In genomic region chr15:69140306-69140705, GRCh38 we compare ENCODE assay signal across 16 cellular contexts.
"Had no signal": no experiment of that assay in that cellular context is flagged by ENCODE, and none has a peak within 500 bp of the region (broad histone marks: within the 10 kb centered on the region; RNA-seq: fewer than 3 reads in every experiment).

No MANE protein-coding gene starts in this region.

- H3K27ac ChIP-seq: cardiac muscle cell, coronary artery, gastroesophageal sphincter, neural progenitor cell, suprapubic skin, upper lobe of left lung had no signal

- H3K4me1 ChIP-seq: gastroesophageal sphincter, pancreas, upper lobe of left lung had no signal

- DNase-seq: activated CD4-positive, alpha-beta T cell treated with anti-CD3 and anti-CD28 coated beads for 48 hours; activated CD8-positive, alpha-beta memory T cell treated with anti-CD3 and anti-CD28 coated beads, Interleukin-2, amount 50 U/mL, for 48 hours; activated CD8-positive, alpha-beta T cell treated with anti-CD3 and anti-CD28 coated beads, Interleukin-2, amount 10 ng/mL, durations not matched to agents 7 days and 5 days; activated naive CD8-positive, alpha-beta T cell treated with anti-CD3 and anti-CD28 coated beads, Interleukin-2, amount 10 ng/mL, durations not matched to agents 7 days and 5 days; aorta; effector CD8-positive, alpha-beta T cell; kidney glomerular epithelial cell; pancreas; stimulated activated CD4-positive, alpha-beta T cell treated with anti-CD3 and anti-CD28 coated beads, Interleukin-2, amount 100 ng/mL, for 48 hours; stimulated activated naive CD4-positive, alpha-beta T cell treated with Interleukin-2 at 50 U/mL for 16 hours; upper lobe of left lung had no signal

- H2AFZ ChIP-seq: neural progenitor cell had no signal

- H3K9me3 ChIP-seq: pancreas, suprapubic skin, upper lobe of left lung had no signal

- H3K4me2 ChIP-seq: neural progenitor cell had no signal

- H3K36me3 ChIP-seq: cardiac muscle cell, gastroesophageal sphincter, neural progenitor cell, pancreas, suprapubic skin, upper lobe of left lung had no signal

- H3K27me3 ChIP-seq: cardiac muscle cell, neural progenitor cell, pancreas, upper lobe of left lung had no signal

- H3K4me3 ChIP-seq: cardiac muscle cell, coronary artery, gastroesophageal sphincter, neural progenitor cell, pancreas, suprapubic skin, upper lobe of left lung had no signal
